ENCODE assay signal across 8 cellular contexts in the genomic region with DNA sequence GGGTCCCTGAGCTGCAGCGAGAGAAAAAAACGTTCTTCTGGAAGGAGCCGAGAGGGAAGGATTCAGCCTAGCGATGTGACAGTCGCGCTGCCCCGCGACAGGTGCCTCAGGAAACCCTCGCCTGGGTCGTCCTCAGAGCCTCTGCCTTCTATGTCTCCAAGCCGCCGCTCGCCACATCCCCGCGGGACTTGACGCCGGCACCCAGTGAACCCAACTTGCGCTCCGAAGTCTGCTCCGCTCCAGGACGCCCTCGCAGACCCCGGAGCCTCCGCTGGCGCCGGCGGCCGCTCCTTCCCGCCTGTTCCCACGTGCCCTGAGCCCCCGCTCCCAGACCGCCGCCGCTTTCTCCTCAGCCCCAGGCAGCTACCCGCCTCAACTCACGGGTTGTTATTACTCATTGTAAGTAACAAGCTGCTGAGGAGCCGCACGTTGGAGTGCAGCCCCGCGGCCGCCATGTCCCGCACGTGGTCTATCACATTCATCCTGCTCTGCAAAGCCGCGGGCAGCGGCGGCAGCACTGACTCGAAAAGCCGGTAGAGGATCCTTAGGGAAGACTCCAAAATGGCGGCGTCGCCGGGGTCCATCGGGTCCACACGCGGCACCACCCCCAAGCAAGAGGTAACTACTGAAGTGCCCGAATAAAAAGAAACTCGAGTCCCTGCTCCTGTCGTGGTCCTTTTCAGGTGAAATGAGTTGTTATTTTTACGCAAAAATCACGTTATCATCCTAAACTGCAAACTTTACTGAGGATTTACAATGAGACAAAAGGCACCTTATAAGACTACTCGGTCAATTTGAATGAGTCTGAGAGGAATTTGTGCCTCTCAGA. TPM values are rescaled to one million over a fixed set of nuclear protein-coding genes. Genes with fewer than 3 reads are reported as not detected.
DNase-seq lines count a peak whose midpoint lies in the region; ATAC-seq and TF ChIP-seq lines count a peak whose summit lies in the region.

Gene ANAPC7, minus strand, starts transcription at position 563 of the 829 bp plus-strand sequence. Its CDS starts 81 bp downstream, at position 482.

- peak; percentile 83 to 90 (median 89) for DNase-seq in CD4-positive, CD25-positive, alpha-beta regulatory T cell
- DNase-seq in OCI-M1 (lab: John Stamatoyannopoulos, UW), result peak; percentile 93
- DNase-seq in activated T-cell treated with anti-CD3 and anti-CD28 coated beads for 24 hours (ENCODE audit: low read depth), result peak; percentile 79
- DNase-seq in epithelial cell of esophagus (ENCODE audit: low read depth), result peak; percentile 94
- peak; percentile 78 for DNase-seq in stimulated activated CD8-positive, alpha-beta memory T cell treated with anti-CD3 and anti-CD28 coated beads, Interleukin-2, amount 100 ng/mL, for 48 hours (ENCODE audit: low read depth in 2 of 2)

- peak within 1 kb of the TSS; percentile 88 for H3K27ac ChIP-seq in CD4-positive, CD25-positive, alpha-beta regulatory T cell (ENCODE audit: insufficient read depth, low read length, poor library complexity, severe bottlenecking)

- peaks cover 27% of the 10 kb centered on the region for H3K4me1 ChIP-seq in CD4-positive, CD25-positive, alpha-beta regulatory T cell (ENCODE audit: control insufficient read depth, insufficient read depth, low read length, poor library complexity, severe bottlenecking)
- H3K4me1 ChIP-seq in mononuclear cell (ENCODE audit: insufficient read depth, low read length), result peaks cover 30% of the 10 kb centered on the region

- H3K4me1 Mint-ChIP-seq in CD4-positive, CD25-positive, alpha-beta regulatory T cell, result peaks cover 8 to 53% (median 24%) of the 10 kb centered on the region in 4 donors
- H3K4me1 Mint-ChIP-seq in IgD-negative memory B cell, result peaks cover 17 to 22% (median 21%) of the 10 kb centered on the region in 3 donors

- peak within 1 kb of the TSS in 3 of 4 donors; percentile 97 to 100 (median 99) for H3K4me3 Mint-ChIP-seq in CD4-positive, CD25-positive, alpha-beta regulatory T cell
- peak within 1 kb of the TSS in 3 of 4 donors; percentile 98 to 100 (median 99) for H3K4me3 Mint-ChIP-seq in IgD-negative memory B cell

- no peaks in the 10 kb centered on the region for H3K9me3 Mint-ChIP-seq in CD4-positive, CD25-positive, alpha-beta regulatory T cell
- no peaks in the 10 kb centered on the region for H3K9me3 Mint-ChIP-seq in IgD-negative memory B cell

- H3K27me3 Mint-ChIP-seq in CD4-positive, CD25-positive, alpha-beta regulatory T cell, result peaks cover 7% of the 10 kb centered on the region
- H3K27me3 Mint-ChIP-seq in IgD-negative memory B cell, result no peaks in the 10 kb centered on the region

- peaks cover 13% of the 10 kb centered on the region for H3K36me3 Mint-ChIP-seq in CD4-positive, CD25-positive, alpha-beta regulatory T cell
- H3K36me3 Mint-ChIP-seq in IgD-negative memory B cell, result peaks cover 2% of the 10 kb centered on the region

- H3K36me3 ChIP-seq in CD4-positive, CD25-positive, alpha-beta regulatory T cell (ENCODE audit: control insufficient read depth, insufficient read depth, low read length), result peaks cover 6% of the 10 kb centered on the region

- TF ChIP-seq CTCF in epithelial cell of esophagus (IDR thresholded peaks at IDR 0.05; ENCODE audit: insufficient read depth, low read depth, low read length, missing control alignments), result no peak

- no peaks in the 10 kb centered on the region for H3K9me3 ChIP-seq in CD4-positive, CD25-positive, alpha-beta regulatory T cell (ENCODE audit: control insufficient read depth in 2 of 2, low read length in 2 of 2)
- no peaks in the 10 kb centered on the region for H3K9me3 ChIP-seq in mononuclear cell (ENCODE audit: low read depth, low read length)

- ATAC-seq in CD4-positive, CD25-positive, alpha-beta regulatory T cell (ENCODE audit: low read depth in 2 of 2), result peak; percentile 87 to 90
- ATAC-seq in GM21390 (IDR thresholded peaks at IDR 0.05; ENCODE audit: unreplicated experiment), result peak; percentile 69

- peak within 1 kb of the TSS; percentile 100 for H3K4me3 ChIP-seq in CD4-positive, CD25-positive, alpha-beta regulatory T cell (ENCODE audit: low read depth, low read length)
- peak within 1 kb of the TSS; percentile 95 for H3K4me3 ChIP-seq in epithelial cell of esophagus (ENCODE audit: low read length)
- peak within 1 kb of the TSS; percentile 95 for H3K4me3 ChIP-seq in mononuclear cell (ENCODE audit: low read length)

- H3K27me3 ChIP-seq in CD4-positive, CD25-positive, alpha-beta regulatory T cell (ENCODE audit: control insufficient read depth, insufficient read depth, low read length), result no peaks in the 10 kb centered on the region
- no peaks in the 10 kb centered on the region for H3K27me3 ChIP-seq in mononuclear cell (ENCODE audit: insufficient read depth, low read length)

- H3K27ac Mint-ChIP-seq in CD4-positive, CD25-positive, alpha-beta regulatory T cell, result peak within 1 kb of the TSS; percentile 99 to 100 (median 99)
- peak within 1 kb of the TSS; percentile 99 to 100 (median 99) for H3K27ac Mint-ChIP-seq in IgD-negative memory B cell

RNA-seq across cellular contexts. Expression of gene ANAPC7, which starts in this region (rescaled TPM):
- 38.4 TPM for total RNA-seq in CD4-positive, CD25-positive, alpha-beta regulatory T cell
- 10 to 100 TPM; 25.3 to 33.4 (median 26.3) TPM for polyA plus RNA-seq in CD4-positive, CD25-positive, alpha-beta regulatory T cell
- 24.9 TPM for polyA plus RNA-seq in IgD-negative memory B cell
- total RNA-seq in mononuclear cell, result 16.2 TPM

Comparison
In these comparisons a context has a peak if more than half of its experiments do, and no peak if none do; other contexts are left out.
1. Peak in every context shown above with its lines: DNase-seq, ATAC-seq, H3K4me3 ChIP-seq and H3K27ac ChIP-seq.